Comparison of ENCODE assay signal across 9 cellular contexts in genomic region chr13:112619730-112620639, GRCh38. TPM values are rescaled to one million over a fixed set of nuclear protein-coding genes. Genes with fewer than 3 reads are reported as not detected.
DNase-seq lines count a peak whose midpoint lies in the region; ATAC-seq and TF ChIP-seq lines count a peak whose summit lies in the region.
"Had no signal": no experiment of that assay in that cellular context is flagged by ENCODE, and none has a peak within 500 bp of the region (broad histone marks: within the 10 kb centered on the region; RNA-seq: fewer than 3 reads in every experiment).

No MANE protein-coding gene starts in this region.

- no peak overlapping the region for H3K4me3 ChIP-seq in ovary

- TF ChIP-seq POLR2A in ovary (IDR thresholded peaks at IDR 0.05): no peak

- intact Hi-C loops in ovary (cut with DNase I): no loop called here

- WGBS in ovary, 3 donors: 46 to 60% (median 55%) methylated on average over 25 of the region's 25 CpGs

- TF ChIP-seq EP300 in ovary (IDR thresholded peaks at IDR 0.05): no peak

- peaks cover 2% of the 10 kb centered on the region for H3K4me1 ChIP-seq in ovary (ENCODE audit: insufficient read depth)

- no peaks in the 10 kb centered on the region for H3K9me3 ChIP-seq in ovary

- H3K27me3 ChIP-seq in ovary: no peaks in the 10 kb centered on the region

- H3K36me3 ChIP-seq in ovary: no peaks in the 10 kb centered on the region

- peak; percentile 80 for ATAC-seq in GM18867 (IDR thresholded peaks at IDR 0.05; ENCODE audit: unreplicated experiment)
- ATAC-seq in GM21528 (IDR thresholded peaks at IDR 0.05; ENCODE audit: low FRiP score, unreplicated experiment): no peak
- ATAC-seq in GM21423 (IDR thresholded peaks at IDR 0.05; ENCODE audit: unreplicated experiment): no peak
- ATAC-seq in GM19395 (IDR thresholded peaks at IDR 0.05; ENCODE audit: unreplicated experiment): no peak

- peak; percentile 91 for DNase-seq in NCI-H146 (lab: John Stamatoyannopoulos, UW)
- DNase-seq in cerebellar cortex (ENCODE audit: low spot score): peak; percentile 33
- peak; percentile 49 for DNase-seq in mesenteric fat pad (ENCODE audit: low spot score)
- DNase-seq in ovary: no peak
- DNase-seq: RPMI8226 had no signal

- no peak for TF ChIP-seq CTCF in ovary (IDR thresholded peaks at IDR 0.05)

- H3K27ac ChIP-seq in ovary: no peak overlapping the region

RNA-seq across cellular contexts. Expression of gene TUBGCP3, which starts 32.0 kb away (rescaled TPM):
- 27.3 TPM for total RNA-seq in mesenteric fat pad
- total RNA-seq in ovary: 10 to 100 TPM; 21.3 to 58.0 (median 37.7) TPM
- 10 to 100 TPM; 19.4 to 20.4 TPM for polyA plus RNA-seq in ovary

Comparison
In these comparisons a context has a peak if more than half of its experiments do, and no peak if none do; other contexts are left out.
1. DNase-seq: peak in NCI-H146 (single experiment), cerebellar cortex (single experiment) and mesenteric fat pad (single experiment); none in ovary (0 of 5).